Comparison of ENCODE assay signal across 8 cellular contexts in the genomic region with DNA sequence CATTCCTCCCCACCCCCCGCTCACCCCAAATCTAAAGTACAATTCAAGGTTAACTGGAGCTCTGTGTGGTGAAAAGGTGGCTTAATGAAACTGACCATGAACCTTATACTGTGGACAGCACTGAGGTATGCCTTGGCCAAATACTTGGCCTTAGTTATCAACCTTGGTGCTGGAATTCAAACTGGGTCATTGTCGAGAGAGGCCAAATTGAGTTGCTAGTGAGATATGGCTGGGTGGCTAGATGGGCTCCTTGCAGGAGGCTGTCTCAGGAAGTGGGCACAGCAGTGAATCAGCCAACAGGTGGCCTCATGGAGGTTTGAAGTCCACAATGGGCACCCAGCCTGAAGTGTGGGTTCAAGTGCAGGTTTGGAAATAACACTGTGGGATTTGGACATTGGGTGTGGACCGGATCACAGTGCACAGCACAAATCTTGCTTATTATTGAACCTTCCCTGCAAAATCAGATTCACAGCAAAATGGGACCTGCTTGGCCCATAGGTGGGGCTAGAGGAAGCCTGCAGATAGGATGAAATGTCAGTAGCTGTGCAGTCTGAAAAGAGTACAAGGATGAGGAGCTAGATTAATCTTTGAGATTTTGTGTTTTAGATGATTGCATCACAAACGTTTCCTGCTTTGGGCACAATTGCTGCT. TPM values are rescaled to one million over a fixed set of nuclear protein-coding genes. Genes with fewer than 3 reads are reported as not detected.
A peak's percentile ranks its signal among the peaks of the same experiment; 100 is the strongest.
DNase-seq lines count a peak whose midpoint lies in the region; ATAC-seq and TF ChIP-seq lines count a peak whose summit lies in the region.

No MANE protein-coding gene starts in this region.

- peaks cover 4% of the 10 kb centered on the region for H3K4me1 ChIP-seq in PC-3 (ENCODE audit: insufficient read depth, low read length)
- H3K4me1 ChIP-seq in cardiac muscle cell (ENCODE audit: low read depth), result no peaks in the 10 kb centered on the region
- H3K4me1 ChIP-seq in uterus, result no peaks in the 10 kb centered on the region

- POLR2A ChIA-PET in AG04450 (lab: Yijun Ruan, JAX) (no interaction called here), PC-3 (lab: Charles Lee; ENCODE audit: unreplicated experiment) (no interaction called here)

- ATAC-seq in GM21786 (IDR thresholded peaks at IDR 0.05; ENCODE audit: unreplicated experiment) (peak; percentile 59), PC-3 (peak; percentile 35), HG03196 (IDR thresholded peaks at IDR 0.05; ENCODE audit: unreplicated experiment) (no peak)
- no peak for ATAC-seq in effector memory CD8-positive, alpha-beta T cell (replicated peaks)

- H3K27ac ChIP-seq in AG04450 (ENCODE audit: low read depth, low read length), result no peak overlapping the region
- H3K27ac ChIP-seq in PC-3 (ENCODE audit: low read length), result no peak overlapping the region
- no peak overlapping the region for H3K27ac ChIP-seq in cardiac muscle cell
- no peak overlapping the region for H3K27ac ChIP-seq in uterus

- H3F3A ChIP-seq in PC-3 (ENCODE audit: low read length, unreplicated experiment), result no peaks in the 10 kb centered on the region

- DNase-seq in AG04450 (ENCODE audit: low read depth, low spot score), result no peak
- peak; percentile 30 for DNase-seq in PC-3
- DNase-seq in cardiac muscle cell (ENCODE audit: low read depth in 1 of 2, low spot score in 1 of 2), result peak; percentile 15 to 43
- no peak for DNase-seq in uterus
- DNase-seq in effector memory CD8-positive, alpha-beta T cell, result no peak
- DNase-seq in T1000 (lab: John Stamatoyannopoulos, UW), result no peak

- intact Hi-C loops in PC-3 (cut with micrococcal nuclease) (no loop called here), uterus (cut with DNase I; ENCODE audit: low total_unique reads) (no loop called here)

- H4K20me1 ChIP-seq in PC-3 (ENCODE audit: low read length), result no peaks in the 10 kb centered on the region

- H3K9me3 Mint-ChIP-seq in effector memory CD8-positive, alpha-beta T cell, result peaks cover 5 to 7% of the 10 kb centered on the region in 2 donors

- no peak for TF ChIP-seq POLR2A in uterus (IDR thresholded peaks at IDR 0.05)

- no peak overlapping the region for H2AFZ ChIP-seq in PC-3 (ENCODE audit: low read length)

- TF ChIP-seq CTCF in AG04450 (IDR thresholded peaks at IDR 0.05; ENCODE audit: low read depth, low read length) (peak; percentile 46), PC-3 (conservative IDR thresholded peaks at IDR 0.05; ENCODE audit: low read depth, low read length) (peak; percentile 75), cardiac muscle cell (IDR thresholded peaks at IDR 0.05; ENCODE audit: low read depth, low read length) (peak; percentile 56), uterus (IDR thresholded peaks at IDR 0.05) (peak in 2 of 4 experiments; percentile 8 to 33)

- BruUV-seq in PC-3 (replicated peaks; lab: Mats Ljungman, UMichigan), result no TSS peak

- H3K4me3 ChIP-seq in AG04450 (ENCODE audit: low read depth, low read length), result no peak overlapping the region
- H3K4me3 ChIP-seq in PC-3 (ENCODE audit: low read length), result no peak overlapping the region
- H3K4me3 ChIP-seq in cardiac muscle cell, result no peak overlapping the region
- H3K4me3 ChIP-seq in uterus, result no peak overlapping the region

- no peaks in the 10 kb centered on the region for H3K27me3 ChIP-seq in AG04450 (ENCODE audit: control insufficient read depth, insufficient read depth, low read length)
- no peaks in the 10 kb centered on the region for H3K27me3 ChIP-seq in PC-3 (ENCODE audit: low read length)
- H3K27me3 ChIP-seq in cardiac muscle cell, result no peaks in the 10 kb centered on the region
- no peaks in the 10 kb centered on the region for H3K27me3 ChIP-seq in uterus

- H3K36me3 ChIP-seq in PC-3 (ENCODE audit: low read depth, low read length), result no peaks in the 10 kb centered on the region
- no peaks in the 10 kb centered on the region for H3K36me3 ChIP-seq in cardiac muscle cell
- no peaks in the 10 kb centered on the region for H3K36me3 ChIP-seq in uterus

- H3K9me2 ChIP-seq in PC-3 (replicated peaks; ENCODE audit: low read length), result no peaks in the 10 kb centered on the region

- no peaks in the 10 kb centered on the region for H3K36me3 Mint-ChIP-seq in effector memory CD8-positive, alpha-beta T cell (ENCODE audit: insufficient read depth)

- no peak overlapping the region for H3K4me3 Mint-ChIP-seq in effector memory CD8-positive, alpha-beta T cell

- H3K27ac Mint-ChIP-seq in effector memory CD8-positive, alpha-beta T cell, result no peak overlapping the region

- no peaks in the 10 kb centered on the region for H3K27me3 Mint-ChIP-seq in effector memory CD8-positive, alpha-beta T cell

- H3K9me3 ChIP-seq in AG04450 (ENCODE audit: control insufficient read depth, insufficient read depth, low read length) (no peaks in the 10 kb centered on the region), PC-3 (ENCODE audit: low read length) (no peaks in the 10 kb centered on the region), cardiac muscle cell (ENCODE audit: low read depth) (no peaks in the 10 kb centered on the region), uterus (no peaks in the 10 kb centered on the region)

- no peak overlapping the region for H3K9ac ChIP-seq in PC-3 (ENCODE audit: low read length)

- CTCF ChIA-PET in AG04450 (lab: Charles Lee) (interaction anchor here (0.7 to 1.5 kb wide), 6 partner anchors 9 to 236 kb away, joined by 3 to 8 read pairs (median 3); no protein-coding TSS in a partner anchor), PC-3 (lab: Charles Lee) (no interaction called here)

- H3K4me1 Mint-ChIP-seq in effector memory CD8-positive, alpha-beta T cell (ENCODE audit: low read depth in 2 of 2), result no peaks in the 10 kb centered on the region

- H3K4me2 ChIP-seq in PC-3 (ENCODE audit: low read length), result no peak overlapping the region

- H3K79me2 ChIP-seq in PC-3 (ENCODE audit: low read length), result peaks cover 97% of the 10 kb centered on the region

RNA-seq across cellular contexts. Expression of a gene that starts 5.6 kb away (rescaled TPM):
- 49.3 and 55.5 TPM in 2 replicates for polyA plus RNA-seq in AG04450 (2011; rRNA removed)
- 72.2 and 76.7 TPM in 2 replicates for polyA minus RNA-seq in AG04450 (2011; rRNA and poly(A)+ RNA removed)
- total RNA-seq in PC-3 (2014; rRNA removed), result 21.6 and 31.4 TPM in 2 replicates
- 30.1 and 33.2 TPM in 2 replicates for total RNA-seq in cardiac muscle cell
- 15.5 and 19.4 TPM in 2 replicates for polyA plus RNA-seq in cardiac muscle cell
- 100 to 1,000 TPM in 1 of 4 donors, 10 to 100 TPM in 3; 22.8 to 124 (median 39.1) TPM for total RNA-seq in uterus

Comparison
In these comparisons a context has a peak if more than half of its experiments do, and no peak if none do; other contexts are left out.
1. DNase-seq: peak in PC-3 (single experiment) and cardiac muscle cell (2 of 2); none in AG04450 (single experiment), uterus (0 of 2), effector memory CD8-positive, alpha-beta T cell (0 of 3) and T1000 (single experiment).
2. ATAC-seq: peak in GM21786 (single experiment) and PC-3 (single experiment); none in HG03196 (single experiment) and effector memory CD8-positive, alpha-beta T cell (single experiment).